Comparison of ENCODE assay signal across 28 cellular contexts in the genomic region with DNA sequence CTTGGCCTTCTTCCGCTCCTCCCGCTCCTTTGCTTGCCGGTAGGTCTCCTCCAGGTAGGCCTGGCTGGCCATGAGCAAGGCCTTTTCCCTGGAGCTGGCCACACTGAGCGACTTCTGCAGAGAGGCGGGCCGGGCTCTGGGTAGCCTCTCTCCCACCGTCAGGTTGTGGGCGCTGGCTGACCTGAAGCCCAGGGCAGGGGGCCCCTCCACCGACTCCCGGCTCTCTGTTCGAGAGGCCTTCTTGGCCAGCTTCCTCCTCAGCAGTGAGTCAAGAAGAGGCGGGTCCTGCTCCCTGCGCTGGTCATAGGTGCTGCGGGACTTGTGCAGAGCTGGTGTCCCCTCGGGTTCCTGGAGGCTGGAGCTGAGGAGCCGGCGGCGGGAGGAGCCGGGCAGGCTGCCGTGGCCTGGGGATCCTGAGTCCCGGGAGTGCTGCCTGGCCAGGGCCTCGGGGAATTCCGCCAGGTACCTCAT. TPM values are rescaled to one million over a fixed set of nuclear protein-coding genes. Genes with fewer than 3 reads are reported as not detected.
"Had no signal": no experiment of that assay in that cellular context is flagged by ENCODE, and none has a peak within 500 bp of the region (broad histone marks: within the 10 kb centered on the region; RNA-seq: fewer than 3 reads in every experiment).

No MANE protein-coding gene starts in this region.

- H3K9me3 Mint-ChIP-seq: activated CD4-positive, alpha-beta memory T cell treated with anti-CD3 and anti-CD28 coated beads for 36 hours; activated naive CD4-positive, alpha-beta T cell treated with anti-CD3 and anti-CD28 coated beads, Interleukin-2, amount 50 U/mL, for 24 hours; activated naive CD8-positive, alpha-beta T cell treated with anti-CD3 and anti-CD28 coated beads, Interleukin-2, amount 50 U/mL, for 24 hours; activated T-cell treated with anti-CD3 and anti-CD28 coated beads, Interleukin-2, amount 50 U/mL, for 24 hours; memory B cell; naive thymus-derived CD4-positive, alpha-beta T cell had no signal

- H3K9ac ChIP-seq: parathyroid adenoma had no signal

- H3K27ac ChIP-seq: esophagus squamous epithelium, parathyroid adenoma, right atrium auricular region, testis, transverse colon, vagina had no signal

- H3K36me3 Mint-ChIP-seq: activated CD4-positive, alpha-beta memory T cell treated with anti-CD3 and anti-CD28 coated beads for 36 hours; activated naive CD4-positive, alpha-beta T cell treated with anti-CD3 and anti-CD28 coated beads, Interleukin-2, amount 50 U/mL, for 24 hours; memory B cell; naive thymus-derived CD4-positive, alpha-beta T cell had no signal

- H3K9me3 ChIP-seq: breast epithelium, esophagus squamous epithelium, right atrium auricular region, testis, transverse colon, vagina had no signal

- H3K27me3 ChIP-seq: breast epithelium, right atrium auricular region, testis, vagina had no signal

- H3K27me3 Mint-ChIP-seq: activated naive CD4-positive, alpha-beta T cell treated with anti-CD3 and anti-CD28 coated beads, Interleukin-2, amount 50 U/mL, for 24 hours had no signal

- H3K4me1 ChIP-seq: breast epithelium, esophagus squamous epithelium, transverse colon, vagina had no signal

- H3K36me3 ChIP-seq: breast epithelium, esophagus squamous epithelium, right atrium auricular region, transverse colon, vagina had no signal

- H3K27ac Mint-ChIP-seq: activated CD4-positive, alpha-beta memory T cell treated with anti-CD3 and anti-CD28 coated beads for 36 hours; activated naive CD4-positive, alpha-beta T cell treated with anti-CD3 and anti-CD28 coated beads, Interleukin-2, amount 50 U/mL, for 24 hours; activated naive CD8-positive, alpha-beta T cell treated with anti-CD3 and anti-CD28 coated beads, Interleukin-2, amount 50 U/mL, for 24 hours; activated T-cell treated with anti-CD3 and anti-CD28 coated beads, Interleukin-2, amount 50 U/mL, for 24 hours; memory B cell had no signal

- H3K4me3 ChIP-seq: breast epithelium, esophagus squamous epithelium, right atrium auricular region, testis, transverse colon, vagina had no signal

- H3K4me3 Mint-ChIP-seq: activated CD4-positive, alpha-beta memory T cell treated with anti-CD3 and anti-CD28 coated beads for 36 hours; activated naive CD4-positive, alpha-beta T cell treated with anti-CD3 and anti-CD28 coated beads, Interleukin-2, amount 50 U/mL, for 24 hours; activated naive CD8-positive, alpha-beta T cell treated with anti-CD3 and anti-CD28 coated beads, Interleukin-2, amount 50 U/mL, for 24 hours; activated T-cell treated with anti-CD3 and anti-CD28 coated beads, Interleukin-2, amount 50 U/mL, for 24 hours; memory B cell; naive thymus-derived CD4-positive, alpha-beta T cell had no signal

- DNase-seq: activated CD4-positive, alpha-beta memory T cell treated with anti-CD3 and anti-CD28 coated beads for 36 hours; activated CD4-positive, alpha-beta T cell treated with anti-CD3 and anti-CD28 coated beads for 4 hours; activated CD8-positive, alpha-beta memory T cell treated with anti-CD3 and anti-CD28 coated beads, Interleukin-2, amount 50 U/mL, for 4 hours; activated naive CD8-positive, alpha-beta T cell treated with anti-CD3 and anti-CD28 coated beads, Interleukin-2, amount 50 U/mL, for 24 hours; activated T-cell treated with anti-CD3 and anti-CD28 coated beads, Interleukin-2, amount 50 U/mL, for 24 hours; amygdala; central memory CD4-positive, alpha-beta T cell; esophagus squamous epithelium; foreskin melanocyte; left cardiac atrium; midbrain; naive thymus-derived CD4-positive, alpha-beta T cell; nucleus accumbens; stimulated activated CD4-positive, alpha-beta T cell treated with anti-CD3 and anti-CD28 coated beads, Interleukin-2, amount 100 ng/mL, for 48 hours; stimulated activated naive CD4-positive, alpha-beta T cell treated with Interleukin-2 at 50 U/mL for 16 hours; T-helper 9 cell; testis; transverse colon had no signal

- ATAC-seq: activated naive CD8-positive, alpha-beta T cell treated with anti-CD3 and anti-CD28 coated beads, Interleukin-2, amount 50 U/mL, for 24 hours; left cardiac atrium; naive thymus-derived CD4-positive, alpha-beta T cell had no signal

RNA-seq across cellular contexts. Expression of gene GPR179, which starts 12.8 kb away (rescaled TPM):
- total RNA-seq: glomerular endothelial cell; pulmonary artery endothelial cell; right atrium auricular region; T-helper 1 cell treated with Interleukin-12 subunit alpha and Interleukin-12 subunit beta and Interleukin-4 antibody, amounts not matched to agents 30 ng/mL and 1 ng/mL, for 36 hours; vagina had no signal
- polyA plus RNA-seq: naive thymus-derived CD4-positive, alpha-beta T cell; neural cell had no signal
